8 cellular contexts compared by ENCODE assay signal in the genomic region with DNA sequence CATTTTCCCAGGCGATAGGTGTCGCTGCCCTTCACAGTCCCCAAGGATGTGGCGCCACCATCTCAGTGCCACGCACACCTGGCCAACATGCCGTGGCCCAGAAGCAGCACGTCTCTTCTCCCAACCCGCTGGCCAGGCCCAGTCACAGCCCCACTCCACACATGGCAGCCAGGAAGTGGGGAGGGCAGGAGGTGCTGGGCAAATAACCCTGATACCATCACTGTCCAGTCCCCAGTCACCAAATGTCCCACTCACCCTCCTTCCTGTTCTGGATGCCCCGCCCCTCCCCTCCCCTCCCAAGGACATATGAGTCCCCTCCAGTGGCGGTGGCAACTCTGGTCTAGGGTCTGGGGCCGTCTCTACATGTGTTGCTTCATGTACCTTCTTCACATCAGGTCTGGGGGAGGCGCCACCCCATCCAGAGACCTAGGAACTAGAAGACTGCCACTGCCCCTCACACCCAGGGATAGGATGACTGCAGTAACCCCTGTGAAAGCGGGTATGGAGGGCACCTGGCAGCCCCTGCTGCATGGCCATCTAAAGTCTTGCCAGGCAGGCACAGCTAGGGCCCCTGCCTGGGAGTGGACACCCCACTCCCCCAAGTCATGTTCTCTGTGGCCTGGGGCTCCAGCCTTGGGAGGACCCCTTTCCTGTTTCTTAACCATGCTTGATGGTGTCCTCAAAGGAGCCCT. TPM values are rescaled to one million over a fixed set of nuclear protein-coding genes. Genes with fewer than 3 reads are reported as not detected.
DNase-seq lines count a peak whose midpoint lies in the region; ATAC-seq and TF ChIP-seq lines count a peak whose summit lies in the region.

No MANE protein-coding gene starts in this region.

- H3K4me1 ChIP-seq in CD4-positive, CD25-positive, alpha-beta regulatory T cell (ENCODE audit: control insufficient read depth, insufficient read depth, low read length, poor library complexity, severe bottlenecking): peaks cover 26% of the 10 kb centered on the region
- H3K4me1 ChIP-seq in MM.1S (ENCODE audit: low read length) (peaks cover 48% of the 10 kb centered on the region), body of pancreas (peaks cover 30% of the 10 kb centered on the region), Caco-2 (no peaks in the 10 kb centered on the region), thyroid gland (peaks cover 11 to 22% of the 10 kb centered on the region in 2 donors)

- no peaks in the 10 kb centered on the region for H3K27me3 Mint-ChIP-seq in CD4-positive, CD25-positive, alpha-beta regulatory T cell
- H3K27me3 Mint-ChIP-seq in natural killer cell (ENCODE audit: low read depth in 2 of 2): no peaks in the 10 kb centered on the region
- H3K27me3 Mint-ChIP-seq in Caco-2 (ENCODE audit: insufficient read depth, unreplicated experiment): no peaks in the 10 kb centered on the region

- no TSS peak for BruUV-seq in Caco-2 (replicated peaks; lab: Mats Ljungman, UMichigan)

- peak in 1 of 2 donors; percentile 3 for ATAC-seq in CD4-positive, CD25-positive, alpha-beta regulatory T cell (ENCODE audit: low read depth in 2 of 2)
- ATAC-seq in body of pancreas (no peak), natural killer cell (peak in 1 of 3 donors; percentile 23), GM18517 (IDR thresholded peaks at IDR 0.05; ENCODE audit: unreplicated experiment) (no peak)

- intact Hi-C loops in body of pancreas (cut with DNase I) (no loop called here), natural killer cell (cut with micrococcal nuclease) (no loop called here), Caco-2 (cut with micrococcal nuclease; ENCODE audit: unreplicated experiment) (no loop called here), thyroid gland (cut with DNase I) (no loop called here)

- peaks cover 29% of the 10 kb centered on the region for H3K79me2 ChIP-seq in MM.1S (ENCODE audit: low read length)

- H3F3A ChIP-seq in MM.1S (ENCODE audit: insufficient read depth, low read length): peaks cover 33% of the 10 kb centered on the region

- peak in 1 of 3 donors; percentile 28 for DNase-seq in CD4-positive, CD25-positive, alpha-beta regulatory T cell
- DNase-seq in MM.1S (no peak), body of pancreas (no peak), natural killer cell (no peak), Caco-2 (no peak), thyroid gland (no peak), NCI-H345 (lab: John Stamatoyannopoulos, UW) (no peak)

- H3K9me3 ChIP-seq in CD4-positive, CD25-positive, alpha-beta regulatory T cell (ENCODE audit: control insufficient read depth in 2 of 2, low read length in 2 of 2): no peaks in the 10 kb centered on the region
- no peaks in the 10 kb centered on the region for H3K9me3 ChIP-seq in MM.1S (replicated peaks; ENCODE audit: insufficient read depth, low read length)
- no peaks in the 10 kb centered on the region for H3K9me3 ChIP-seq in body of pancreas
- no peaks in the 10 kb centered on the region for H3K9me3 ChIP-seq in Caco-2
- no peaks in the 10 kb centered on the region for H3K9me3 ChIP-seq in thyroid gland

- H3K4me1 Mint-ChIP-seq in CD4-positive, CD25-positive, alpha-beta regulatory T cell: peaks cover 14 to 34% (median 20%) of the 10 kb centered on the region in 4 donors
- H3K4me1 Mint-ChIP-seq in natural killer cell (peaks cover 22 to 40% of the 10 kb centered on the region in 2 donors), Caco-2 (ENCODE audit: low read depth, unreplicated experiment) (peaks cover 13% of the 10 kb centered on the region)

- peaks cover 33% of the 10 kb centered on the region for H3K36me3 ChIP-seq in CD4-positive, CD25-positive, alpha-beta regulatory T cell (ENCODE audit: control insufficient read depth, insufficient read depth, low read length)
- no peaks in the 10 kb centered on the region for H3K36me3 ChIP-seq in MM.1S (replicated peaks; ENCODE audit: insufficient read depth, low read length)
- H3K36me3 ChIP-seq in body of pancreas (replicated peaks in 1 of 2; ENCODE audit: insufficient read depth in 1 of 2, low read depth in 2 of 2): peaks cover 8 to 20% of the 10 kb centered on the region in 2 donors
- peaks cover 1% of the 10 kb centered on the region; the same call in 1 of the 2 replicates for H3K36me3 ChIP-seq in Caco-2 (ENCODE audit: control insufficient read depth, insufficient read depth, low read length)
- peaks cover 20 to 39% of the 10 kb centered on the region in 2 donors for H3K36me3 ChIP-seq in thyroid gland

- peak overlapping the region; percentile 58 for H3K27ac ChIP-seq in CD4-positive, CD25-positive, alpha-beta regulatory T cell (ENCODE audit: insufficient read depth, low read length, poor library complexity, severe bottlenecking)
- H3K27ac ChIP-seq in MM.1S (ENCODE audit: low read length) (peak overlapping the region; percentile 99), body of pancreas (peak overlapping the region; percentile 45 to 83 (median 72)), thyroid gland (peak overlapping the region in 1 of 3 donors; percentile 67)

- H3K36me3 Mint-ChIP-seq in CD4-positive, CD25-positive, alpha-beta regulatory T cell: peaks cover 25% of the 10 kb centered on the region
- H3K36me3 Mint-ChIP-seq in natural killer cell: no peaks in the 10 kb centered on the region
- peaks cover 13% of the 10 kb centered on the region for H3K36me3 Mint-ChIP-seq in Caco-2 (ENCODE audit: insufficient read depth, unreplicated experiment)

- H2AFZ ChIP-seq in MM.1S (ENCODE audit: low read length): no peak overlapping the region

- CTCF ChIA-PET in Caco-2 (lab: Charles Lee): interaction anchor here (1.0 kb wide), 1 partner anchor 13 kb away, joined by 8 read pairs; no protein-coding TSS in a partner anchor

- H3K9ac ChIP-seq in MM.1S (ENCODE audit: low read length): peak overlapping the region; percentile 55

- no peak for TF ChIP-seq CTCF in MM.1S (IDR thresholded peaks at IDR 0.05; ENCODE audit: low read length)
- no peak for TF ChIP-seq CTCF in body of pancreas (IDR thresholded peaks at IDR 0.05)
- no peak for TF ChIP-seq CTCF in natural killer cell (IDR thresholded peaks at IDR 0.05)
- TF ChIP-seq CTCF in Caco-2 (IDR thresholded peaks at IDR 0.05; ENCODE audit: insufficient read depth in 1 of 2, low read depth in 1 of 2, low read length in 1 of 2, severe bottlenecking in 1 of 2, unreplicated experiment in 1 of 2): no peak
- TF ChIP-seq CTCF in thyroid gland (IDR thresholded peaks at IDR 0.05): no peak

- peak overlapping the region; percentile 90 to 91 (median 91) for H3K27ac Mint-ChIP-seq in CD4-positive, CD25-positive, alpha-beta regulatory T cell
- H3K27ac Mint-ChIP-seq in natural killer cell: peak overlapping the region; percentile 71 to 77
- no peak overlapping the region for H3K27ac Mint-ChIP-seq in Caco-2 (ENCODE audit: unreplicated experiment)

- WGBS in body of pancreas, 2 donors: 90 to 92% methylated on average over 7 to 12 of the region's 12 CpGs
- WGBS in thyroid gland, 2 donors: 88 to 90% methylated on average over 8 to 10 of the region's 12 CpGs

- no peaks in the 10 kb centered on the region for H3K27me3 ChIP-seq in CD4-positive, CD25-positive, alpha-beta regulatory T cell (ENCODE audit: control insufficient read depth, insufficient read depth, low read length)
- no peaks in the 10 kb centered on the region for H3K27me3 ChIP-seq in MM.1S (replicated peaks; ENCODE audit: insufficient read depth, low read length)
- no peaks in the 10 kb centered on the region for H3K27me3 ChIP-seq in body of pancreas
- no peaks in the 10 kb centered on the region for H3K27me3 ChIP-seq in Caco-2 (replicated peaks; ENCODE audit: control insufficient read depth, insufficient read depth, low read length)
- no peaks in the 10 kb centered on the region for H3K27me3 ChIP-seq in thyroid gland

- H3K4me3 Mint-ChIP-seq in CD4-positive, CD25-positive, alpha-beta regulatory T cell: peak overlapping the region; percentile 44 to 90 (median 68)
- no peak overlapping the region for H3K4me3 Mint-ChIP-seq in natural killer cell
- H3K4me3 Mint-ChIP-seq in Caco-2 (ENCODE audit: unreplicated experiment): no peak overlapping the region

- TF ChIP-seq POLR2A in body of pancreas (IDR thresholded peaks at IDR 0.05): no peak
- no peak for TF ChIP-seq POLR2A in thyroid gland (IDR thresholded peaks at IDR 0.05)

- no peak overlapping the region for H3K4me3 ChIP-seq in CD4-positive, CD25-positive, alpha-beta regulatory T cell (ENCODE audit: low read depth, low read length)
- H3K4me3 ChIP-seq in MM.1S (ENCODE audit: low read length) (no peak overlapping the region), body of pancreas (no peak overlapping the region), Caco-2 (ENCODE audit: low read depth, low read length) (no peak overlapping the region), thyroid gland (replicated peaks in 1 of 3) (no peak overlapping the region)

- H3K4me2 ChIP-seq in MM.1S (ENCODE audit: low read depth, low read length): peak overlapping the region; percentile 35; the same call in 1 of the 2 replicates

- no peaks in the 10 kb centered on the region for H3K9me3 Mint-ChIP-seq in CD4-positive, CD25-positive, alpha-beta regulatory T cell
- H3K9me3 Mint-ChIP-seq in natural killer cell (no peaks in the 10 kb centered on the region), Caco-2 (ENCODE audit: unreplicated experiment) (no peaks in the 10 kb centered on the region)

- POLR2A ChIA-PET in Caco-2 (lab: Charles Lee): no interaction called here

- H3K9me2 ChIP-seq in MM.1S (replicated peaks; ENCODE audit: insufficient read depth, low read length): no peaks in the 10 kb centered on the region

- H4K20me1 ChIP-seq in MM.1S (ENCODE audit: insufficient read depth, low read length): no peaks in the 10 kb centered on the region

RNA-seq across cellular contexts. Expression of gene CAPN10, which starts 7.3 kb away (rescaled TPM):
- total RNA-seq in CD4-positive, CD25-positive, alpha-beta regulatory T cell: 64.6 TPM
- polyA plus RNA-seq in CD4-positive, CD25-positive, alpha-beta regulatory T cell: 10 to 100 TPM in 1 of 4 donors, 1 to 10 TPM in 3; 6.8 to 12.2 (median 7.8) TPM
- total RNA-seq in body of pancreas (10 to 100 TPM; 16.3 to 34.3 TPM), natural killer cell (10 to 100 TPM; 69.3 to 95.1 (median 91.0) TPM), Caco-2 (2022) (27.8 and 30.9 TPM in 2 replicates), thyroid gland (10 to 100 TPM; 19.3 to 25.3 (median 21.7) TPM)

RNA-seq across cellular contexts. Expression of gene RNPEPL1, which starts 10.9 kb away (rescaled TPM):
- 167 TPM for total RNA-seq in CD4-positive, CD25-positive, alpha-beta regulatory T cell
- polyA plus RNA-seq in CD4-positive, CD25-positive, alpha-beta regulatory T cell: 10 to 100 TPM; 28.5 to 83.7 (median 52.5) TPM
- 100 to 1,000 TPM in 1 of 2 donors, 10 to 100 TPM in 1; 63.3 to 162 TPM for total RNA-seq in body of pancreas
- 100 to 1,000 TPM; 145 to 167 (median 164) TPM for total RNA-seq in natural killer cell
- 22.6 and 25.6 TPM in 2 replicates for total RNA-seq in Caco-2 (2022)
- total RNA-seq in thyroid gland: 10 to 100 TPM; 20.0 to 45.5 (median 37.3) TPM

RNA-seq across cellular contexts. Expression of gene DUSP28, which starts 19.1 kb away (rescaled TPM):
- 8.3 TPM for total RNA-seq in CD4-positive, CD25-positive, alpha-beta regulatory T cell
- 10 to 100 TPM; 14.9 to 27.2 (median 18.1) TPM for polyA plus RNA-seq in CD4-positive, CD25-positive, alpha-beta regulatory T cell
- 1 to 10 TPM; 4.7 to 6.6 TPM for total RNA-seq in body of pancreas
- total RNA-seq in natural killer cell: 10 to 100 TPM; 13.5 to 25.2 (median 18.5) TPM
- total RNA-seq in Caco-2 (2022): 2.2 and 2.3 TPM in 2 replicates
- 10 to 100 TPM in 1 of 4 donors, 1 to 10 TPM in 3; 6.6 to 12.5 (median 9.2) TPM for total RNA-seq in thyroid gland

RNA-seq across cellular contexts. Expression of gene ANKMY1, which starts 21.4 kb away (rescaled TPM):
- 37.2 TPM for total RNA-seq in CD4-positive, CD25-positive, alpha-beta regulatory T cell
- 10 to 100 TPM in 1 of 4 donors, 1 to 10 TPM in 3; 3.8 to 11.8 (median 7.6) TPM for polyA plus RNA-seq in CD4-positive, CD25-positive, alpha-beta regulatory T cell
- total RNA-seq in body of pancreas (10 to 100 TPM; 17.9 to 26.0 TPM), natural killer cell (10 to 100 TPM; 43.8 to 51.5 (median 46.6) TPM), Caco-2 (2022) (12.2 and 16.6 TPM in 2 replicates), thyroid gland (10 to 100 TPM; 17.4 to 24.7 (median 21.0) TPM)

RNA-seq across cellular contexts. Expression of gene GPR35, which starts 46.1 kb away (rescaled TPM):
- 11.0 TPM for total RNA-seq in CD4-positive, CD25-positive, alpha-beta regulatory T cell
- polyA plus RNA-seq in CD4-positive, CD25-positive, alpha-beta regulatory T cell: under 1 TPM; 0.24 to 0.60 (median 0.40) TPM
- 1 to 10 TPM in 1 of 2 donors, under 1 TPM in 1; 0.33 to 3.4 TPM for total RNA-seq in body of pancreas
- total RNA-seq in natural killer cell: 10 to 100 TPM; 10.6 to 19.7 (median 15.7) TPM
- total RNA-seq in Caco-2 (2022): 21.3 and 21.5 TPM in 2 replicates
- total RNA-seq in thyroid gland: 1 to 10 TPM in 2 of 4 donors, under 1 TPM in 2; 0.29 to 1.7 (median 1.0) TPM

Comparison
In these comparisons a context has a peak if more than half of its experiments do, and no peak if none do; other contexts are left out.
1. H3K4me3 Mint-ChIP-seq: peak in CD4-positive, CD25-positive, alpha-beta regulatory T cell (4 of 4); none in natural killer cell (single experiment) and Caco-2 (single experiment).